In the genomic region with DNA sequence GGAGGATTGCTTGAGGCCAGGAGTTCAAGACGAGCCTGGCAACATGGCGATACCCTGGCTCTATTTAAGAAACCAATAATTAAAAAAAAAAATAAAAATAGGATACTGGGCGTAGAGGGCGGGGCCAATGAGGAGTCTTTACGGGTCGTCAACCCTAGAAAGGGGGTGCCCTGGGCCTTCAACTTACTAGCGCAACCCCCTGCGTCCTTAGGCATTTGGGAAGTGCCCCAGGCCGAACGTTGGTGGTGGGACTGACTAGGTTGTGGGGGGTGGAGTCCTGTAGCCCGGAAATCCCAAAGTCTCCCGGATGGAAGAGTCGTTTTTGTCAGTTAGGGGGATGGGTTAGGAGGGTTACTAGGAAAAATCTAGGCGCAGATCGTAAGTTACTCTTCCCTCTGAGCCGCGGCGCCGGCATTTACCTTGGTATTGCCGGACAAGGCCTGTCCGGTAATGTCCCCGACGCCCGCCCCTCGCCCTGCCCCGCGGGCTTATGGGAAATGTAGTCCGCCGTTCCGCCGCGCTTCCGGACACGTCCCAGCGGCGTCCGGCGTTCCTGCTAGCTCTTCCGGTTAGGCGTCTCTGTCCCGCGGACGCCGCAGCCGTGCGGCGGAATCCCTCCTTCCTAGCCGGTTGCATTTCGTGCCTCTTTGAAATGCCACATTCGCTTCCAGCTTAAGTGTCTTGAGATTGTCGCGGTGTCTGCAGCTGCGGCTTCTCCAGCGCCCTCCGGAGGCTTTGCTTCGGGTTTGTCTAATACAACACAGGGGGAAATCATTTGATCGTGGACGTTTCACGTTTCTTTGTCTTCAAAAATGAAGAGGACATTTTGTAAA, we compare ENCODE assay signal across 1 cellular context.
TF ChIP-seq lines count a peak whose summit lies in the region.

No MANE protein-coding gene starts in this region.

TF ChIP-seq in HepG2, 621 proteins besides CTCF, POLR2A, EP300 and RAD21 (continued from another document and continues in another):
- TF ChIP-seq, protein P1, sequence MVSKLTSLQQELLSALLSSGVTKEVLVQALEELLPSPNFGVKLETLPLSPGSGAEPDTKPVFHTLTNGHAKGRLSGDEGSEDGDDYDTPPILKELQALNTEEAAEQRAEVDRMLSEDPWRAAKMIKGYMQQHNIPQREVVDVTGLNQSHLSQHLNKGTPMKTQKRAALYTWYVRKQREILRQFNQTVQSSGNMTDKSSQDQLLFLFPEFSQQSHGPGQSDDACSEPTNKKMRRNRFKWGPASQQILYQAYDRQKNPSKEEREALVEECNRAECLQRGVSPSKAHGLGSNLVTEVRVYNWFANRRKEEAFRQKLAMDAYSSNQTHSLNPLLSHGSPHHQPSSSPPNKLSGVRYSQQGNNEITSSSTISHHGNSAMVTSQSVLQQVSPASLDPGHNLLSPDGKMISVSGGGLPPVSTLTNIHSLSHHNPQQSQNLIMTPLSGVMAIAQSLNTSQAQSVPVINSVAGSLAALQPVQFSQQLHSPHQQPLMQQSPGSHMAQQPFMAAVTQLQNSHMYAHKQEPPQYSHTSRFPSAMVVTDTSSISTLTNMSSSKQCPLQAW (CRISPR knock-in tag; IDR thresholded peaks at IDR 0.05) = no peak
- TF ChIP-seq RBFOX2 (IDR thresholded peaks at IDR 0.05; ENCODE audit: low read depth, low read length) (peak; percentile 91), ZNF746 (CRISPR knock-in tag; IDR thresholded peaks at IDR 0.05) (no peak), FOSL2 (CRISPR knock-in tag; IDR thresholded peaks at IDR 0.05) (peak; percentile 35; the same call in 1 of the 2 replicates), ZNF7 (CRISPR knock-in tag; IDR thresholded peaks at IDR 0.05) (no peak), ZNF761 (CRISPR knock-in tag; conservative IDR thresholded peaks at IDR 0.05) (no peak), NFYC (CRISPR knock-in tag; IDR thresholded peaks at IDR 0.05) (no peak), GFI1 (CRISPR knock-in tag; IDR thresholded peaks at IDR 0.05; ENCODE audit: borderline replicate concordance) (0 out of 2 replicates have a peak, but pooled peaks have one; percentile 14), ZNF775 (CRISPR knock-in tag; IDR thresholded peaks at IDR 0.05; ENCODE audit: borderline replicate concordance) (no peak), ZNF34 (CRISPR knock-in tag; IDR thresholded peaks at IDR 0.05; ENCODE audit: borderline replicate concordance) (no peak), ZNF678 (CRISPR knock-in tag; IDR thresholded peaks at IDR 0.05) (no peak), WIZ (CRISPR knock-in tag; IDR thresholded peaks at IDR 0.05) (no peak), TAF1 (CRISPR knock-in tag; IDR thresholded peaks at IDR 0.05) (peak; percentile 81), CEBPB (IDR thresholded peaks at IDR 0.05; ENCODE audit: borderline replicate concordance, low read depth, low read length) (no peak), TMF1 (CRISPR knock-in tag; IDR thresholded peaks at IDR 0.05; ENCODE audit: low read depth) (no peak), AKAP8 (CRISPR knock-in tag; IDR thresholded peaks at IDR 0.05) (no peak), ZFP37 (CRISPR knock-in tag; IDR thresholded peaks at IDR 0.05; ENCODE audit: borderline replicate concordance) (no peak), SNAPC2 (CRISPR knock-in tag; IDR thresholded peaks at IDR 0.05) (no peak), FOXK2 (IDR thresholded peaks at IDR 0.05) (no peak), ZNF383 (CRISPR knock-in tag; IDR thresholded peaks at IDR 0.05; ENCODE audit: borderline replicate concordance) (no peak; the same call in 1 of the 2 replicates)
- TF ChIP-seq, protein P2, sequence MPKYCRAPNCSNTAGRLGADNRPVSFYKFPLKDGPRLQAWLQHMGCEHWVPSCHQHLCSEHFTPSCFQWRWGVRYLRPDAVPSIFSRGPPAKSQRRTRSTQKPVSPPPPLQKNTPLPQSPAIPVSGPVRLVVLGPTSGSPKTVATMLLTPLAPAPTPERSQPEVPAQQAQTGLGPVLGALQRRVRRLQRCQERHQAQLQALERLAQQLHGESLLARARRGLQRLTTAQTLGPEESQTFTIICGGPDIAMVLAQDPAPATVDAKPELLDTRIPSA (CRISPR knock-in tag; IDR thresholded peaks at IDR 0.05; ENCODE audit: borderline replicate concordance) = no peak
- TF ChIP-seq, protein P3, sequence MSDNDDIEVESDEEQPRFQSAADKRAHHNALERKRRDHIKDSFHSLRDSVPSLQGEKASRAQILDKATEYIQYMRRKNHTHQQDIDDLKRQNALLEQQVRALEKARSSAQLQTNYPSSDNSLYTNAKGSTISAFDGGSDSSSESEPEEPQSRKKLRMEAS (IDR thresholded peaks at IDR 0.05) = peak; percentile 46; the same call in 1 of the 2 replicates
- TF ChIP-seq, protein P4, sequence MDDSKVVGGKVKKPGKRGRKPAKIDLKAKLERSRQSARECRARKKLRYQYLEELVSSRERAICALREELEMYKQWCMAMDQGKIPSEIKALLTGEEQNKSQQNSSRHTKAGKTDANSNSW (CRISPR knock-in tag; IDR thresholded peaks at IDR 0.05; ENCODE audit: borderline replicate concordance) = no peak
- TF ChIP-seq, protein P5, sequence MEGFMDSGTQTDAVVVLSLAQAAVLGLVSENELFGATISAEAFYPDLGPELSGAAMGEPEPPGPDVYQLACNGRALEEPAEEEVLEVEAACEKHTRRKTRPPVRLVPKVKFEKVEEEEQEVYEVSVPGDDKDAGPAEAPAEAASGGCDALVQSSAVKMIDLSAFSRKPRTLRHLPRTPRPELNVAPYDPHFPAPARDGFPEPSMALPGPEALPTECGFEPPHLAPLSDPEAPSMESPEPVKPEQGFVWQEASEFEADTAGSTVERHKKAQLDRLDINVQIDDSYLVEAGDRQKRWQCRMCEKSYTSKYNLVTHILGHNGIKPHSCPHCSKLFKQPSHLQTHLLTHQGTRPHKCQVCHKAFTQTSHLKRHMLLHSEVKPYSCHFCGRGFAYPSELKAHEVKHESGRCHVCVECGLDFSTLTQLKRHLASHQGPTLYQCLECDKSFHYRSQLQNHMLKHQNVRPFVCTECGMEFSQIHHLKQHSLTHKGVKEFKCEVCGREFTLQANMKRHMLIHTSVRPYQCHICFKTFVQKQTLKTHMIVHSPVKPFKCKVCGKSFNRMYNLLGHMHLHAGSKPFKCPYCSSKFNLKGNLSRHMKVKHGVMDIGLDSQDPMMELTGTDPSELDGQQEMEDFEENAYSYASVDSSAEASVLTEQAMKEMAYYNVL (CRISPR knock-in tag; IDR thresholded peaks at IDR 0.05; ENCODE audit: borderline replicate concordance) = peak; percentile 81; the same call in 1 of the 2 replicates
- TF ChIP-seq, protein P6, sequence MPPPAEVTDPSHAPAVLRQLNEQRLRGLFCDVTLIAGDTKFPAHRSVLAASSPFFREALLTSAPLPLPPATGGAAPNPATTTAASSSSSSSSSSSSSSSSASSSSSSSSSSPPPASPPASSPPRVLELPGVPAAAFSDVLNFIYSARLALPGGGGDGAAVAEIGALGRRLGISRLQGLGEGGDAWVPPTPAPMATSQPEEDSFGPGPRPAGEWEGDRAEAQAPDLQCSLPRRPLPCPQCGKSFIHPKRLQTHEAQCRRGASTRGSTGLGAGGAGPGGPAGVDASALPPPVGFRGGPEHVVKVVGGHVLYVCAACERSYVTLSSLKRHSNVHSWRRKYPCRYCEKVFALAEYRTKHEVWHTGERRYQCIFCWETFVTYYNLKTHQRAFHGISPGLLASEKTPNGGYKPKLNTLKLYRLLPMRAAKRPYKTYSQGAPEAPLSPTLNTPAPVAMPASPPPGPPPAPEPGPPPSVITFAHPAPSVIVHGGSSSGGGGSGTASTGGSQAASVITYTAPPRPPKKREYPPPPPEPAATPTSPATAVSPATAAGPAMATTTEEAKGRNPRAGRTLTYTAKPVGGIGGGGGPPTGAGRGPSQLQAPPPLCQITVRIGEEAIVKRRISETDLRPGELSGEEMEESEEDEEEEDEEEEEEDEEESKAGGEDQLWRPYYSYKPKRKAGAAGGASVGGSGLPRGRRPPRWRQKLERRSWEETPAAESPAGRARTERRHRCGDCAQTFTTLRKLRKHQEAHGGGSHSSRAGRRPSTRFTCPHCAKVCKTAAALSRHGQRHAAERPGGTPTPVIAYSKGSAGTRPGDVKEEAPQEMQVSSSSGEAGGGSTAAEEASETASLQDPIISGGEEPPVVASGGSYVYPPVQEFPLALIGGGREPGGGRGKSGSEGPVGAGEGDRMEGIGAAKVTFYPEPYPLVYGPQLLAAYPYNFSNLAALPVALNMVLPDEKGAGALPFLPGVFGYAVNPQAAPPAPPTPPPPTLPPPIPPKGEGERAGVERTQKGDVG (CRISPR knock-in tag; IDR thresholded peaks at IDR 0.05; ENCODE audit: borderline replicate concordance) = no peak
- TF ChIP-seq, protein P7, sequence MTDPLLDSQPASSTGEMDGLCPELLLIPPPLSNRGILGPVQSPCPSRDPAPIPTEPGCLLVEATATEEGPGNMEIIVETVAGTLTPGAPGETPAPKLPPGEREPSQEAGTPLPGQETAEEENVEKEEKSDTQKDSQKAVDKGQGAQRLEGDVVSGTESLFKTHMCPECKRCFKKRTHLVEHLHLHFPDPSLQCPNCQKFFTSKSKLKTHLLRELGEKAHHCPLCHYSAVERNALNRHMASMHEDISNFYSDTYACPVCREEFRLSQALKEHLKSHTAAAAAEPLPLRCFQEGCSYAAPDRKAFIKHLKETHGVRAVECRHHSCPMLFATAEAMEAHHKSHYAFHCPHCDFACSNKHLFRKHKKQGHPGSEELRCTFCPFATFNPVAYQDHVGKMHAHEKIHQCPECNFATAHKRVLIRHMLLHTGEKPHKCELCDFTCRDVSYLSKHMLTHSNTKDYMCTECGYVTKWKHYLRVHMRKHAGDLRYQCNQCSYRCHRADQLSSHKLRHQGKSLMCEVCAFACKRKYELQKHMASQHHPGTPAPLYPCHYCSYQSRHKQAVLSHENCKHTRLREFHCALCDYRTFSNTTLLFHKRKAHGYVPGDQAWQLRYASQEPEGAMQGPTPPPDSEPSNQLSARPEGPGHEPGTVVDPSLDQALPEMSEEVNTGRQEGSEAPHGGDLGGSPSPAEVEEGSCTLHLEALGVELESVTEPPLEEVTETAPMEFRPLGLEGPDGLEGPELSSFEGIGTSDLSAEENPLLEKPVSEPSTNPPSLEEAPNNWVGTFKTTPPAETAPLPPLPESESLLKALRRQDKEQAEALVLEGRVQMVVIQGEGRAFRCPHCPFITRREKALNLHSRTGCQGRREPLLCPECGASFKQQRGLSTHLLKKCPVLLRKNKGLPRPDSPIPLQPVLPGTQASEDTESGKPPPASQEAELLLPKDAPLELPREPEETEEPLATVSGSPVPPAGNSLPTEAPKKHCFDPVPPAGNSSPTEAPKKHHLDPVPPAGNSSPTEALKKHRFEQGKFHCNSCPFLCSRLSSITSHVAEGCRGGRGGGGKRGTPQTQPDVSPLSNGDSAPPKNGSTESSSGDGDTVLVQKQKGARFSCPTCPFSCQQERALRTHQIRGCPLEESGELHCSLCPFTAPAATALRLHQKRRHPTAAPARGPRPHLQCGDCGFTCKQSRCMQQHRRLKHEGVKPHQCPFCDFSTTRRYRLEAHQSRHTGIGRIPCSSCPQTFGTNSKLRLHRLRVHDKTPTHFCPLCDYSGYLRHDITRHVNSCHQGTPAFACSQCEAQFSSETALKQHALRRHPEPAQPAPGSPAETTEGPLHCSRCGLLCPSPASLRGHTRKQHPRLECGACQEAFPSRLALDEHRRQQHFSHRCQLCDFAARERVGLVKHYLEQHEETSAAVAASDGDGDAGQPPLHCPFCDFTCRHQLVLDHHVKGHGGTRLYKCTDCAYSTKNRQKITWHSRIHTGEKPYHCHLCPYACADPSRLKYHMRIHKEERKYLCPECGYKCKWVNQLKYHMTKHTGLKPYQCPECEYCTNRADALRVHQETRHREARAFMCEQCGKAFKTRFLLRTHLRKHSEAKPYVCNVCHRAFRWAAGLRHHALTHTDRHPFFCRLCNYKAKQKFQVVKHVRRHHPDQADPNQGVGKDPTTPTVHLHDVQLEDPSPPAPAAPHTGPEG (CRISPR knock-in tag; IDR thresholded peaks at IDR 0.05) = peak; percentile 59; the same call in 1 of the 2 replicates
- TF ChIP-seq, protein P8, sequence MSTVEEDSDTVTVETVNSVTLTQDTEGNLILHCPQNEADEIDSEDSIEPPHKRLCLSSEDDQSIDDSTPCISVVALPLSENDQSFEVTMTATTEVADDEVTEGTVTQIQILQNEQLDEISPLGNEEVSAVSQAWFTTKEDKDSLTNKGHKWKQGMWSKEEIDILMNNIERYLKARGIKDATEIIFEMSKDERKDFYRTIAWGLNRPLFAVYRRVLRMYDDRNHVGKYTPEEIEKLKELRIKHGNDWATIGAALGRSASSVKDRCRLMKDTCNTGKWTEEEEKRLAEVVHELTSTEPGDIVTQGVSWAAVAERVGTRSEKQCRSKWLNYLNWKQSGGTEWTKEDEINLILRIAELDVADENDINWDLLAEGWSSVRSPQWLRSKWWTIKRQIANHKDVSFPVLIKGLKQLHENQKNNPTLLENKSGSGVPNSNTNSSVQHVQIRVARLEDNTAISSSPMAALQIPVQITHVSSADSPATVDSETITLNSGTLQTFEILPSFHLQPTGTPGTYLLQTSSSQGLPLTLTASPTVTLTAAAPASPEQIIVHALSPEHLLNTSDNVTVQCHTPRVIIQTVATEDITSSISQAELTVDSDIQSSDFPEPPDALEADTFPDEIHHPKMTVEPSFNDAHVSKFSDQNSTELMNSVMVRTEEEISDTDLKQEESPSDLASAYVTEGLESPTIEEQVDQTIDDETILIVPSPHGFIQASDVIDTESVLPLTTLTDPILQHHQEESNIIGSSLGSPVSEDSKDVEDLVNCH (CRISPR knock-in tag; IDR thresholded peaks at IDR 0.05) = no peak
- TF ChIP-seq, protein P9, sequence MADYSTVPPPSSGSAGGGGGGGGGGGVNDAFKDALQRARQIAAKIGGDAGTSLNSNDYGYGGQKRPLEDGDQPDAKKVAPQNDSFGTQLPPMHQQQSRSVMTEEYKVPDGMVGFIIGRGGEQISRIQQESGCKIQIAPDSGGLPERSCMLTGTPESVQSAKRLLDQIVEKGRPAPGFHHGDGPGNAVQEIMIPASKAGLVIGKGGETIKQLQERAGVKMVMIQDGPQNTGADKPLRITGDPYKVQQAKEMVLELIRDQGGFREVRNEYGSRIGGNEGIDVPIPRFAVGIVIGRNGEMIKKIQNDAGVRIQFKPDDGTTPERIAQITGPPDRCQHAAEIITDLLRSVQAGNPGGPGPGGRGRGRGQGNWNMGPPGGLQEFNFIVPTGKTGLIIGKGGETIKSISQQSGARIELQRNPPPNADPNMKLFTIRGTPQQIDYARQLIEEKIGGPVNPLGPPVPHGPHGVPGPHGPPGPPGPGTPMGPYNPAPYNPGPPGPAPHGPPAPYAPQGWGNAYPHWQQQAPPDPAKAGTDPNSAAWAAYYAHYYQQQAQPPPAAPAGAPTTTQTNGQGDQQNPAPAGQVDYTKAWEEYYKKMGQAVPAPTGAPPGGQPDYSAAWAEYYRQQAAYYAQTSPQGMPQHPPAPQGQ (CRISPR knock-in tag; IDR thresholded peaks at IDR 0.05; ENCODE audit: borderline replicate concordance) = no peak
- TF ChIP-seq, protein P10, sequence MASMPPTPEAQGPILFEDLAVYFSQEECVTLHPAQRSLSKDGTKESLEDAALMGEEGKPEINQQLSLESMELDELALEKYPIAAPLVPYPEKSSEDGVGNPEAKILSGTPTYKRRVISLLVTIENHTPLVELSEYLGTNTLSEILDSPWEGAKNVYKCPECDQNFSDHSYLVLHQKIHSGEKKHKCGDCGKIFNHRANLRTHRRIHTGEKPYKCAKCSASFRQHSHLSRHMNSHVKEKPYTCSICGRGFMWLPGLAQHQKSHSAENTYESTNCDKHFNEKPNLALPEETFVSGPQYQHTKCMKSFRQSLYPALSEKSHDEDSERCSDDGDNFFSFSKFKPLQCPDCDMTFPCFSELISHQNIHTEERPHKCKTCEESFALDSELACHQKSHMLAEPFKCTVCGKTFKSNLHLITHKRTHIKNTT (CRISPR knock-in tag; IDR thresholded peaks at IDR 0.05) = no peak
